In genomic region chr22:17214416-17215043, GRCh38 we compare ENCODE assay signal across 1 cellular context.
TF ChIP-seq lines count a peak whose summit lies in the region.

No MANE protein-coding gene starts in this region.

TF ChIP-seq in H1, 55 proteins besides CTCF, POLR2A, EP300 and RAD21:
- TF ChIP-seq SRF (IDR thresholded peaks at IDR 0.05; ENCODE audit: low read depth, low read length) (peak; percentile 56; the same call in 1 of the 2 replicates), CTBP2 (IDR thresholded peaks at IDR 0.05; ENCODE audit: borderline replicate concordance, insufficient read depth, insufficient read length, low read length) (no peak)
